Comparison of ENCODE assay signal across 8 cellular contexts in genomic region chr5:121967187-121967586, GRCh38. TPM values are rescaled to one million over a fixed set of nuclear protein-coding genes. Genes with fewer than 3 reads are reported as not detected.
DNase-seq lines count a peak whose midpoint lies in the region; ATAC-seq and TF ChIP-seq lines count a peak whose summit lies in the region.
"Had no signal": no experiment of that assay in that cellular context is flagged by ENCODE, and none has a peak within 500 bp of the region (broad histone marks: within the 10 kb centered on the region; RNA-seq: fewer than 3 reads in every experiment).

No MANE protein-coding gene starts in this region.

- H3K27ac Mint-ChIP-seq in progenitor cell of endocrine pancreas: no peak overlapping the region

- H3K4me3 ChIP-seq in epithelial cell of esophagus (ENCODE audit: low read length) (no peak overlapping the region), mucosa of descending colon (no peak overlapping the region)

- no peak for ATAC-seq in mucosa of descending colon

- peaks cover 7% of the 10 kb centered on the region for H3K4me1 Mint-ChIP-seq in progenitor cell of endocrine pancreas (ENCODE audit: low read depth)

- POLR2A ChIA-PET in GM10248 (lab: Yijun Ruan, JAX): no interaction called here

- CTCF ChIA-PET in GM10248 (lab: Yijun Ruan, JAX): interaction anchor here (0.9 to 1.9 kb wide), 3 partner anchors 109 to 189 kb away, joined by 3 to 4 read pairs (median 3); no protein-coding TSS in a partner anchor

- intact Hi-C loops in mucosa of descending colon (cut with DNase I, micrococcal nuclease): loop anchor here in 1 of 2 donors (5.0 kb wide), 1 partner anchor 110 kb away; the partner anchor contains the start of gene LOX

- DNase-seq in GM10248 (ENCODE audit: extremely low spot score): no peak
- peak; percentile 1 for DNase-seq in OCI-M1 (lab: John Stamatoyannopoulos, UW)
- peak; percentile 40 for DNase-seq in epithelial cell of esophagus (ENCODE audit: low read depth)
- no peak for DNase-seq in progenitor cell of endocrine pancreas (ENCODE audit: low spot score, unreplicated experiment)
- DNase-seq in mucosa of descending colon: no peak
- DNase-seq in mesenteric fat pad (ENCODE audit: low spot score): no peak
- DNase-seq in NCI-H1930 (lab: John Stamatoyannopoulos, UW): no peak
- DNase-seq: activated naive CD4-positive, alpha-beta T cell had no signal

- TF ChIP-seq CTCF in GM10248 (IDR thresholded peaks at IDR 0.05; ENCODE audit: control extremely low read depth, extremely low read depth, low read depth, missing control alignments): peak; percentile 19
- TF ChIP-seq CTCF in epithelial cell of esophagus (IDR thresholded peaks at IDR 0.05; ENCODE audit: insufficient read depth, low read depth, low read length, missing control alignments): peak; percentile 35
- TF ChIP-seq CTCF in progenitor cell of endocrine pancreas (IDR thresholded peaks at IDR 0.05; ENCODE audit: unreplicated experiment): peak; percentile 38
- no peak for TF ChIP-seq CTCF in mucosa of descending colon (IDR thresholded peaks at IDR 0.05)

- no peaks in the 10 kb centered on the region for H3K9me3 ChIP-seq in mucosa of descending colon

- H3K36me3 Mint-ChIP-seq in progenitor cell of endocrine pancreas (ENCODE audit: insufficient read depth): peaks cover 10% of the 10 kb centered on the region

- peaks cover 7% of the 10 kb centered on the region for H3K9me3 Mint-ChIP-seq in progenitor cell of endocrine pancreas (ENCODE audit: low read depth)

- peaks cover 13% of the 10 kb centered on the region for H3K4me1 ChIP-seq in mucosa of descending colon (ENCODE audit: low read depth)

- no peaks in the 10 kb centered on the region for H3K27me3 Mint-ChIP-seq in progenitor cell of endocrine pancreas

- no peak overlapping the region for H3K4me3 Mint-ChIP-seq in progenitor cell of endocrine pancreas (ENCODE audit: low read depth)

- H3K36me3 ChIP-seq in mucosa of descending colon (ENCODE audit: low read depth): no peaks in the 10 kb centered on the region

RNA-seq across cellular contexts. Expression of gene SRFBP1, which starts 5.4 kb away (rescaled TPM):
- 13.6 and 14.4 TPM in 2 replicates for total RNA-seq in progenitor cell of endocrine pancreas
- 10 to 100 TPM in 2 of 3 donors, 1 to 10 TPM in 1; 8.8 to 11.3 (median 10.6) TPM for total RNA-seq in mucosa of descending colon
- total RNA-seq in mesenteric fat pad: 14.6 TPM

Comparison
In these comparisons a context has a peak if more than half of its experiments do, and no peak if none do; other contexts are left out.
1. DNase-seq: peak in OCI-M1 (single experiment) and epithelial cell of esophagus (single experiment); none in GM10248 (single experiment), progenitor cell of endocrine pancreas (single experiment), mucosa of descending colon (0 of 3), mesenteric fat pad (single experiment) and NCI-H1930 (0 of 2).